Comparison of ENCODE assay signal across 8 cellular contexts in genomic region chr7:19709249-19709578, GRCh38. TPM values are rescaled to one million over a fixed set of nuclear protein-coding genes. Genes with fewer than 3 reads are reported as not detected.
DNase-seq lines count a peak whose midpoint lies in the region; TF ChIP-seq lines count a peak whose summit lies in the region.

No MANE protein-coding gene starts in this region.

- H3K23ac ChIP-seq in H9 (ENCODE audit: insufficient read length, low read depth, low read length): no peak overlapping the region

- H2BK15ac ChIP-seq in H9 (ENCODE audit: low read depth, low read length): no peak overlapping the region

- TF ChIP-seq CTCF in H9 (conservative IDR thresholded peaks at IDR 0.05) (no peak), fibroblast of lung (conservative IDR thresholded peaks at IDR 0.05 in 1 of 2, IDR thresholded peaks at IDR 0.05 in 1 of 2; ENCODE audit: low read depth in 1 of 2, low read length in 2 of 2) (no peak), spleen (IDR thresholded peaks at IDR 0.05 in 8 of 11, conservative IDR thresholded peaks at IDR 0.05 in 3 of 11) (peak in 1 of 11 experiments; percentile 10)

- WGBS in H9 (ENCODE audit: extremely low coverage, insufficient read length, low lambda C conversion rate): no CpG with 5 or more reads among the region's 6 CpGs
- 57 to 67% (median 62%) methylated on average over 6 of the region's 6 CpGs for WGBS in spleen, 5 donors

- no peaks in the 10 kb centered on the region for H3K27me3 ChIP-seq in H9 (ENCODE audit: insufficient read depth, low read length)
- 0 out of 2 replicates have a peak, but pooled peaks cover 3% of the 10 kb centered on the region for H3K27me3 ChIP-seq in SJSA1 (replicated peaks)
- no peaks in the 10 kb centered on the region for H3K27me3 ChIP-seq in fibroblast of lung (ENCODE audit: control insufficient read depth, insufficient read depth, low read length)
- H3K27me3 ChIP-seq in spleen (replicated peaks in 1 of 7): peaks cover 0 to 5% (median 0%) of the 10 kb centered on the region in 7 donors

- H2BK5ac ChIP-seq in H9 (ENCODE audit: insufficient read length, low read length): no peak overlapping the region

- peaks cover 14% of the 10 kb centered on the region for H3K27me3 Mint-ChIP-seq in H9 (ENCODE audit: low read depth)

- H3K18ac ChIP-seq in H9 (ENCODE audit: insufficient read length, low read depth, low read length): no peak overlapping the region

- no peak overlapping the region for H4K91ac ChIP-seq in H9 (ENCODE audit: insufficient read length, low read depth, low read length)

- H3K79me2 ChIP-seq in H9 (ENCODE audit: insufficient read depth, low read length) (peaks cover 12% of the 10 kb centered on the region; the same call in 1 of the 2 replicates), fibroblast of lung (ENCODE audit: control insufficient read depth, insufficient read depth, low read length) (peaks cover 35% of the 10 kb centered on the region)

- H3K4me2 ChIP-seq in H9 (ENCODE audit: insufficient read depth, insufficient read length, low read length) (no peak overlapping the region), fibroblast of lung (ENCODE audit: extremely low read depth, insufficient read depth, low read length) (peak overlapping the region; percentile 65)

- no peaks in the 10 kb centered on the region for H3K23me2 ChIP-seq in H9 (ENCODE audit: insufficient read length, low read depth, low read length, poor library complexity, severe bottlenecking)

- H4K20me1 ChIP-seq in H9 (ENCODE audit: control insufficient read depth, insufficient read depth, insufficient read length): no peaks in the 10 kb centered on the region
- H4K20me1 ChIP-seq in fibroblast of lung (ENCODE audit: control insufficient read depth, extremely low read depth, insufficient read depth, low read length): no peaks in the 10 kb centered on the region

- no peak overlapping the region for H3K4ac ChIP-seq in H9 (ENCODE audit: low read depth, low read length)

- H4K8ac ChIP-seq in H9 (replicated peaks; ENCODE audit: insufficient read length, low read depth, low read length): no peak overlapping the region

- H3K4me1 Mint-ChIP-seq in H9: peaks cover 32 to 37% of the 10 kb centered on the region in 2 experiments

- H4K5ac ChIP-seq in H9 (ENCODE audit: insufficient read length, low read depth, low read length): peak overlapping the region; percentile 7

- H3K9ac ChIP-seq in H9 (ENCODE audit: extremely low read depth, insufficient read length, low read length) (no peak overlapping the region), fibroblast of lung (ENCODE audit: insufficient read depth, low read length) (no peak overlapping the region)

- H3K9me3 Mint-ChIP-seq in H9: no peaks in the 10 kb centered on the region

- DNase-seq in H9: no peak
- DNase-seq in SJSA1 (ENCODE audit: low read depth in 1 of 2, low spot score in 2 of 2): no peak
- no peak for DNase-seq in fibroblast of lung (ENCODE audit: low read depth in 2 of 2)
- no peak for DNase-seq in spleen
- DNase-seq in NCI-H2029 treated with DMSO at 0.1 percent for 48 hours (lab: John Stamatoyannopoulos, UW): no peak
- DNase-seq in G401 (ENCODE audit: low spot score): no peak
- DNase-seq in mesenteric fat pad (ENCODE audit: low spot score): no peak
- no peak for DNase-seq in HuH-7 (ENCODE audit: low spot score)

- peaks cover 4% of the 10 kb centered on the region; the same call in 1 of the 2 replicates for H3K4me1 ChIP-seq in H9 (ENCODE audit: insufficient read depth, low read length)
- H3K4me1 ChIP-seq in SJSA1 (replicated peaks): peaks cover 24% of the 10 kb centered on the region
- no peaks in the 10 kb centered on the region for H3K4me1 ChIP-seq in fibroblast of lung (ENCODE audit: control insufficient read depth, extremely low read depth, insufficient read depth, low read length)
- peaks cover 16 to 46% (median 31%) of the 10 kb centered on the region in 6 donors for H3K4me1 ChIP-seq in spleen

- no peaks in the 10 kb centered on the region for H3K36me3 Mint-ChIP-seq in H9 (ENCODE audit: insufficient read depth in 1 of 3, low read depth in 3 of 3)

- H3K27ac ChIP-seq in H9 (ENCODE audit: insufficient read length, low read depth, low read length) (no peak overlapping the region), SJSA1 (no peak overlapping the region; the same call in 1 of the 2 replicates), fibroblast of lung (ENCODE audit: insufficient read depth, low read length) (no peak overlapping the region), spleen (peak overlapping the region in 5 of 8 donors; percentile 79 to 86 (median 81))

- peaks cover 2% of the 10 kb centered on the region for H3K79me1 ChIP-seq in H9 (ENCODE audit: insufficient read depth, low read depth, low read length, poor library complexity, severe bottlenecking)

- H3K4me3 ChIP-seq in SJSA1 (peak overlapping the region; percentile 71), fibroblast of lung (replicated peaks in 1 of 4; ENCODE audit: control extremely low read depth in 1 of 4, insufficient read depth in 1 of 4, low read depth in 3 of 4, low read length in 4 of 4) (peak overlapping the region in 2 of 4 experiments; percentile 4 to 92), spleen (peak overlapping the region; percentile 75 to 98 (median 86))

- intact Hi-C loops in spleen (cut with DNase I; ENCODE audit: low total_unique reads): no loop called here

- H3K56ac ChIP-seq in H9 (ENCODE audit: insufficient read length, low read depth, low read length): no peak overlapping the region

- H3K36me3 ChIP-seq in SJSA1 (0 out of 2 replicates have a peak, but pooled peaks cover 4% of the 10 kb centered on the region), fibroblast of lung (ENCODE audit: control insufficient read depth, insufficient read depth, low read length) (no peaks in the 10 kb centered on the region), spleen (peaks cover 0 to 8% (median 0%) of the 10 kb centered on the region in 6 donors)

- H2BK20ac ChIP-seq in H9 (ENCODE audit: low read depth, low read length, poor library complexity, severe bottlenecking): no peak overlapping the region

- TF ChIP-seq POLR2A in spleen (IDR thresholded peaks at IDR 0.05): no peak

- H2AFZ ChIP-seq in H9 (ENCODE audit: low read length) (peak overlapping the region; percentile 63), fibroblast of lung (ENCODE audit: low read length) (peak overlapping the region; percentile 86)

- H2AK5ac ChIP-seq in H9 (ENCODE audit: insufficient read length, low read length): no peak overlapping the region

- no peak overlapping the region for H3T11ph ChIP-seq in H9 (ENCODE audit: low read length)

- in situ Hi-C loops in G401 (cut with HindIII; ENCODE audit: low sequenced_read_pairs): no loop called here

- peak overlapping the region; percentile 82 to 97 (median 89); a peak in 3 of 7 replicates for H3K27ac Mint-ChIP-seq in H9

- H3K9me3 ChIP-seq in H9 (ENCODE audit: control insufficient read depth, low read depth, low read length) (no peaks in the 10 kb centered on the region), SJSA1 (replicated peaks) (no peaks in the 10 kb centered on the region), fibroblast of lung (ENCODE audit: control insufficient read depth, insufficient read depth, low read depth, low read length) (no peaks in the 10 kb centered on the region), spleen (no peaks in the 10 kb centered on the region)

- H3K14ac ChIP-seq in H9 (ENCODE audit: insufficient read depth, low read length): no peak overlapping the region

- H3K4me3 Mint-ChIP-seq in H9: peak overlapping the region; percentile 96 to 99; a peak in 4 of 5 replicates

- no peak overlapping the region for H2BK12ac ChIP-seq in H9 (ENCODE audit: insufficient read length, low read depth, low read length)

- no peak overlapping the region for H2BK120ac ChIP-seq in H9 (ENCODE audit: low read depth, low read length, poor library complexity, severe bottlenecking)

RNA-seq across cellular contexts. Expression of gene POLR1F, which starts 0.4 kb away (rescaled TPM):
- total RNA-seq in H9 (2021) (24.9 and 26.5 TPM in 2 replicates), fibroblast of lung (16.9 and 21.3 TPM in 2 replicates), spleen (10 to 100 TPM; 12.6 to 24.4 (median 13.6) TPM), mesenteric fat pad (17.7 TPM)
- 42.3 and 42.8 TPM in 2 replicates for total RNA-seq in SJSA1 (2014; rRNA removed; shearing (Covaris generic))
- polyA plus RNA-seq in fibroblast of lung (20.5 and 21.6 TPM in 2 replicates), spleen (1 to 10 TPM; 7.1 to 9.5 (median 7.2) TPM)
- 10.5 and 14.3 TPM in 2 replicates for polyA plus RNA-seq in fibroblast of lung (2012)
- polyA minus RNA-seq in fibroblast of lung (ENCODE audit: low replicate concordance): 3.4 and 3.9 TPM in 2 replicates
- 18.4 and 25.4 TPM in 2 replicates for total RNA-seq in G401 (2014; rRNA removed; shearing (Covaris generic))

Comparison
In these comparisons a context has a peak if more than half of its experiments do, and no peak if none do; other contexts are left out.
1. H3K27ac ChIP-seq: peak in spleen (5 of 8); none in H9 (single experiment), SJSA1 (single experiment) and fibroblast of lung (single experiment).